ENCODE assay signal across 8 cellular contexts in the genomic region with DNA sequence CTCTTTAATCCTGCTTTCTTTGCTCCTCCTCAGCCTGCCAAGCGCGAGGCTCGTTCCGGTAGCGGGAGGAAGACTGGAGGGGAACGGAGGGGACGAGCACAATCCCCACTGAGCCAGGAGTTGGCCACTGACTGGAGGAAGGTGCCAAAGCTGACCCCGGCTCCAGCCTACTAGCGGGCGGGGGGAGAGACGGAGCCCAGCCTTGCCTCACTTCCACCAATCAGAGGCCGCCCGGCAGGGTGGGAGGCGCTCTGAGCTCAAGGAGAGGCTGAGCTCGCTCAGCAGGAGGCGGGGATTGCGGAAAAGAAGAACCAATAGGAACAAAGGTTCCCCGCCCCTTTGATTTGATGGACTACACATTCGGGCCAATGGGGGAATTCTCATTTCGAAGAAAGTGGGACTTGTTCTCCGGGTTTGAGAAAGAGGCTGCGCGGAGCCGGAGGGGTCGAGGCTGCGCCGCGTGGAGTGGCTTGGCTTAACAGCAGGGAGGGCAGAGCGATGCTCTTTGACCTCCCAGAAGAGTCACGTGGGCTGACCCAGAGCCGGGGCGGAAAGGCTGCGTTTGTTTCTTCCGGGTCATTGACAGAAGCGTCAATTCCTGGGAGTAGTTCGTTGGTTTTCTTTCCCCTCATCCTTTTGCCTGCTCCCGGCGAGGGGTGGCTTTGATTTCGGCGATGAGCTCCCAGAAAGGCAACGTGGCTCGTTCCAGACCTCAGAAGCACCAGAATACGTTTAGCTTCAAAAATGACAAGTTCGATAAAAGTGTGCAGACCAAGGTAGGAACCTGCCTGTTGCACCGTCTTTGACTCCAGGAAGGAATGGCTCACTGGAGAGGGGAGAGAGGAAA. TPM values are rescaled to one million over a fixed set of nuclear protein-coding genes. Genes with fewer than 3 reads are reported as not detected.
DNase-seq lines count a peak whose midpoint lies in the region; ATAC-seq and TF ChIP-seq lines count a peak whose summit lies in the region.

Gene ABHD17B, minus strand, starts transcription at position 133 of the 847 bp plus-strand sequence. CDS start 36,113 bp downstream, outside the sequence.
Gene C9orf85, plus strand, starts transcription at position 579 of the 847 bp plus-strand sequence. Its CDS starts 96 bp downstream, at position 675.

- CTCF ChIA-PET in AG04450 (lab: Charles Lee): interaction anchor here (0.6 to 1.0 kb wide), 4 partner anchors 92 to 189 kb away, joined by 3 read pairs; no protein-coding TSS in a partner anchor
- CTCF ChIA-PET in activated B cell treated with CpG ODN at 0.5 μM for 24 hours (lab: Charles Lee): interaction anchor here (1.0 to 1.4 kb wide), 2 partner anchors 93 to 104 kb away, joined by 3 to 5 read pairs; no protein-coding TSS in a partner anchor

- H3K4me3 Mint-ChIP-seq in activated B cell treated with CpG ODN at 0.5 μM for 24 hours: peak within 1 kb of the TSS; percentile 100

- H3K79me2 ChIP-seq in smooth muscle cell (ENCODE audit: low read depth): peaks cover 82% of the 10 kb centered on the region

- peak within 1 kb of the TSS; percentile 74 for H3K9ac ChIP-seq in smooth muscle cell (ENCODE audit: low read depth)

- peak within 1 kb of the TSS; percentile 86 for H2AFZ ChIP-seq in smooth muscle cell (ENCODE audit: low read depth)

- under 1% methylated on average over 45 of the region's 45 CpGs for WGBS in smooth muscle cell (ENCODE audit: low lambda C conversion rate)

- peaks cover 5% of the 10 kb centered on the region for H3F3A ChIP-seq in smooth muscle cell (ENCODE audit: low read depth)

- ATAC-seq in GM18909 (IDR thresholded peaks at IDR 0.05; ENCODE audit: poor library complexity, unreplicated experiment) (peak; percentile 94), HG03175 (IDR thresholded peaks at IDR 0.05; ENCODE audit: unreplicated experiment) (peak; percentile 93), activated B cell treated with CpG ODN at 0.5 μM for 24 hours (ENCODE audit: low read depth) (peak; percentile 91)

- peak within 1 kb of the TSS; percentile 96 for H3K4me2 ChIP-seq in smooth muscle cell

- DNase-seq in AG04450 (ENCODE audit: low read depth, low spot score) (peak; percentile 98), NCI-H226 (peak; percentile 99), activated B cell treated with CpG ODN at 0.5 μM for 24 hours (peak; percentile 89), caudate nucleus (lab: John Stamatoyannopoulos, UW) (peak; percentile 96 to 100 (median 100)), iPS-NIHi7 (ENCODE audit: extremely low spot score) (peak; percentile 98), smooth muscle cell (lab: John Stamatoyannopoulos, UW; ENCODE audit: unreplicated experiment) (peak; percentile 94)

- H3K9me3 Mint-ChIP-seq in activated B cell treated with CpG ODN at 0.5 μM for 24 hours: no peaks in the 10 kb centered on the region

- H3K36me3 ChIP-seq in smooth muscle cell (ENCODE audit: low read depth): no peaks in the 10 kb centered on the region

- peak within 1 kb of the TSS; percentile 89 for H3K4me3 ChIP-seq in AG04450 (ENCODE audit: low read depth, low read length)
- H3K4me3 ChIP-seq in smooth muscle cell: peak within 1 kb of the TSS; percentile 83

- peak within 1 kb of the TSS; percentile 98 for H3K27ac Mint-ChIP-seq in activated B cell treated with CpG ODN at 0.5 μM for 24 hours

- H3K36me3 Mint-ChIP-seq in activated B cell treated with CpG ODN at 0.5 μM for 24 hours (ENCODE audit: low read depth): peaks cover 19% of the 10 kb centered on the region

- H3K27me3 Mint-ChIP-seq in activated B cell treated with CpG ODN at 0.5 μM for 24 hours: no peaks in the 10 kb centered on the region

- H3K27ac ChIP-seq in AG04450 (ENCODE audit: low read depth, low read length) (peak within 1 kb of the TSS; percentile 84), caudate nucleus (ENCODE audit: low read depth, low read length) (peak within 1 kb of the TSS; percentile 92), smooth muscle cell (ENCODE audit: low read depth) (peak within 1 kb of the TSS; percentile 70)

- H3K4me1 Mint-ChIP-seq in activated B cell treated with CpG ODN at 0.5 μM for 24 hours: peaks cover 69% of the 10 kb centered on the region

- TF ChIP-seq CTCF in AG04450 (IDR thresholded peaks at IDR 0.05; ENCODE audit: low read depth, low read length) (no peak), activated B cell treated with CpG ODN at 0.5 μM for 24 hours (IDR thresholded peaks at IDR 0.05) (no peak), smooth muscle cell (IDR thresholded peaks at IDR 0.05; ENCODE audit: borderline replicate concordance, insufficient read depth, poor library complexity, severe bottlenecking) (no peak)

- H4K20me1 ChIP-seq in smooth muscle cell (ENCODE audit: low read depth): peaks cover 69% of the 10 kb centered on the region

- H3K9me3 ChIP-seq in AG04450 (ENCODE audit: control insufficient read depth, insufficient read depth, low read length) (no peaks in the 10 kb centered on the region; the same call in 1 of the 2 replicates), smooth muscle cell (replicated peaks; ENCODE audit: low read depth) (no peaks in the 10 kb centered on the region)

- H3K27me3 ChIP-seq in AG04450 (ENCODE audit: control insufficient read depth, insufficient read depth, low read length) (no peaks in the 10 kb centered on the region), smooth muscle cell (ENCODE audit: low read depth) (no peaks in the 10 kb centered on the region)

- peaks cover 10% of the 10 kb centered on the region for H3K4me1 ChIP-seq in smooth muscle cell (ENCODE audit: low read depth)

- POLR2A ChIA-PET in AG04450 (lab: Yijun Ruan, JAX): interaction anchor here (0.6 to 1.7 kb wide), 18 partner anchors 10 to 454 kb away, joined by 3 to 17 read pairs (median 4); partner anchors contain the start of genes CEMIP2 and ZFAND5
- POLR2A ChIA-PET in activated B cell treated with CpG ODN at 0.5 μM for 24 hours (lab: Charles Lee): interaction anchor here (0.7 to 4.3 kb wide), 21 partner anchors 10 to 1493 kb away, joined by 3 to 38 read pairs (median 6); partner anchors contain the start of genes CEMIP2 and ZFAND5

- intact Hi-C loops in activated B cell treated with CpG ODN at 0.5 μM for 24 hours (cut with micrococcal nuclease): loop anchor here (1.0 to 5.0 kb wide), 13 partner anchors 8 to 1650 kb away; partner anchors contain the start of genes KLF9 and ZFAND5

RNA-seq across cellular contexts. Expression of gene ABHD17B, which starts in this region (rescaled TPM):
- polyA plus RNA-seq in AG04450 (2011; rRNA removed) (12.0 and 15.3 TPM in 2 replicates), smooth muscle cell (14.1 and 20.6 TPM in 2 replicates)
- 12.8 and 22.2 TPM in 2 replicates for polyA minus RNA-seq in AG04450 (2011; rRNA and poly(A)+ RNA removed)
- total RNA-seq in activated B cell treated with CpG ODN at 0.5 μM for 24 hours (17.0 and 18.6 TPM in 2 replicates), smooth muscle cell (26.7 and 41.1 TPM in 2 replicates)

RNA-seq across cellular contexts. Expression of gene C9orf85, which starts in this region (rescaled TPM):
- polyA plus RNA-seq in AG04450 (2011; rRNA removed) (15.1 and 19.8 TPM in 2 replicates), smooth muscle cell (11.8 and 14.1 TPM in 2 replicates)
- 8.6 and 8.9 TPM in 2 replicates for polyA minus RNA-seq in AG04450 (2011; rRNA and poly(A)+ RNA removed)
- total RNA-seq in activated B cell treated with CpG ODN at 0.5 μM for 24 hours (9.5 and 9.8 TPM in 2 replicates), smooth muscle cell (9.1 and 10.2 TPM in 2 replicates)

Comparison
In these comparisons a context has a peak if more than half of its experiments do, and no peak if none do; other contexts are left out.
1. Peak in every context shown above with its lines: DNase-seq, ATAC-seq, H3K4me3 ChIP-seq and H3K27ac ChIP-seq.